8 cellular contexts compared by ENCODE assay signal in genomic region chr12:54988402-54989054, GRCh38. TPM values are rescaled to one million over a fixed set of nuclear protein-coding genes. Genes with fewer than 3 reads are reported as not detected.
A peak's percentile ranks its signal among the peaks of the same experiment; 100 is the strongest.
DNase-seq lines count a peak whose midpoint lies in the region; ATAC-seq and TF ChIP-seq lines count a peak whose summit lies in the region.

No MANE protein-coding gene starts in this region.

- no peak for TF ChIP-seq POLR2A in thyroid gland (IDR thresholded peaks at IDR 0.05)

- no peak overlapping the region for H3K27ac ChIP-seq in WERI-Rb-1
- H3K27ac ChIP-seq in thyroid gland, result peak overlapping the region in 1 of 3 donors; percentile 58

- no peaks in the 10 kb centered on the region for H3K36me3 ChIP-seq in WERI-Rb-1
- no peaks in the 10 kb centered on the region for H3K36me3 ChIP-seq in thyroid gland

- no peaks in the 10 kb centered on the region for H3K36me3 Mint-ChIP-seq in Calu3 (ENCODE audit: insufficient read depth, unreplicated experiment)

- H3K27ac Mint-ChIP-seq in Calu3 (ENCODE audit: unreplicated experiment), result no peak overlapping the region

- peak; percentile 25 for ATAC-seq in HG02885 (IDR thresholded peaks at IDR 0.05; ENCODE audit: poor library complexity, unreplicated experiment)

- no peak for TF ChIP-seq CTCF in Calu3 (IDR thresholded peaks at IDR 0.05; ENCODE audit: unreplicated experiment)
- TF ChIP-seq CTCF in WERI-Rb-1 (IDR thresholded peaks at IDR 0.05; ENCODE audit: low read depth, low read length), result no peak
- no peak for TF ChIP-seq CTCF in thyroid gland (IDR thresholded peaks at IDR 0.05)

- H3K4me3 Mint-ChIP-seq in Calu3 (ENCODE audit: low read depth, unreplicated experiment), result no peak overlapping the region

- peaks cover 16 to 27% of the 10 kb centered on the region in 2 donors for H3K4me1 ChIP-seq in thyroid gland

- no TSS peak for BruUV-seq in Calu3 (replicated peaks; lab: Mats Ljungman, UMichigan)

- H3K27me3 Mint-ChIP-seq in Calu3 (ENCODE audit: unreplicated experiment), result peaks cover 73% of the 10 kb centered on the region

- intact Hi-C loops in Calu3 (cut with micrococcal nuclease; ENCODE audit: unreplicated experiment), result no loop called here
- intact Hi-C loops in thyroid gland (cut with DNase I), result no loop called here

- no peaks in the 10 kb centered on the region for H3K9me3 Mint-ChIP-seq in Calu3 (ENCODE audit: low read depth, unreplicated experiment)

- 35 to 39% methylated on average over 1 of the region's 1 CpG for WGBS in thyroid gland, 2 donors

- H3K4me3 ChIP-seq in WERI-Rb-1 (ENCODE audit: low read depth, low read length) (no peak overlapping the region), thyroid gland (replicated peaks in 1 of 3) (no peak overlapping the region)

- H3K4me1 Mint-ChIP-seq in Calu3 (ENCODE audit: low read depth, unreplicated experiment), result no peaks in the 10 kb centered on the region

- CTCF ChIA-PET in Calu3 (lab: Charles Lee), result no interaction called here

- H3K27me3 ChIP-seq in WERI-Rb-1 (ENCODE audit: insufficient read depth, low read depth, severe bottlenecking), result no peaks in the 10 kb centered on the region
- no peaks in the 10 kb centered on the region for H3K27me3 ChIP-seq in thyroid gland

- H3K9me3 ChIP-seq in WERI-Rb-1 (ENCODE audit: severe bottlenecking), result no peaks in the 10 kb centered on the region
- H3K9me3 ChIP-seq in thyroid gland, result no peaks in the 10 kb centered on the region

- DNase-seq in Calu3 (peak; percentile 19), WERI-Rb-1 (peak; percentile 21), hippocampal formation (lab: John Stamatoyannopoulos, UW) (peak; percentile 80 to 87), thyroid gland (peak; percentile 72 to 76), cortex of kidney (lab: John Stamatoyannopoulos, UW) (no peak), NOMO-1 (lab: John Stamatoyannopoulos, UW; ENCODE audit: unreplicated experiment in 2 of 2) (no peak), SW 1271 (lab: John Stamatoyannopoulos, UW) (no peak)

RNA-seq across cellular contexts. Expression of gene TESPA1, which starts 4.0 kb away (rescaled TPM):
- total RNA-seq in Calu3 (2022) (not detected in 2 replicates), thyroid gland (1 to 10 TPM in 2 of 4 donors, under 1 TPM in 1, not detected in 1; 0.83 to 2.5 (median 2.0) TPM)

RNA-seq across cellular contexts. Expression of gene NEUROD4, which starts 31.2 kb away (rescaled TPM):
- not detected in 2 replicates for total RNA-seq in Calu3 (2022)
- not detected for total RNA-seq in thyroid gland

Comparison
In these comparisons a context has a peak if more than half of its experiments do, and no peak if none do; other contexts are left out.
1. DNase-seq: peak in Calu3 (single experiment), WERI-Rb-1 (single experiment), hippocampal formation (2 of 2) and thyroid gland (2 of 2); none in cortex of kidney (single experiment), NOMO-1 (0 of 2) and SW 1271 (0 of 2).